ENCODE assay signal across 33 cellular contexts in genomic region chr13:88729605-88730004, GRCh38.
"Had no signal": no experiment of that assay in that cellular context is flagged by ENCODE, and none has a peak within 500 bp of the region (broad histone marks: within the 10 kb centered on the region; RNA-seq: fewer than 3 reads in every experiment).

No MANE protein-coding gene starts in this region.

- H3K27me3 Mint-ChIP-seq: activated B cell treated with CpG ODN at 0.5 μM for 24 hours; activated CD4-positive, alpha-beta memory T cell treated with anti-CD3 and anti-CD28 coated beads, Interleukin-2, amount 10 ng/mL, durations not matched to agents 7 days and 5 days; activated CD4-positive, alpha-beta T cell treated with anti-CD3 and anti-CD28 coated beads for 36 hours; activated CD4-positive, alpha-beta T cell treated with anti-CD3 and anti-CD28 coated beads, Interleukin-2, amount 10 ng/mL, durations not matched to agents 7 days and 5 days; activated CD8-positive, alpha-beta memory T cell treated with anti-CD3 and anti-CD28 coated beads, Interleukin-2, amount 10 ng/mL, durations not matched to agents 7 days and 5 days; activated naive CD8-positive, alpha-beta T cell treated with anti-CD3 and anti-CD28 coated beads for 36 hours; activated T-cell treated with anti-CD3 and anti-CD28 coated beads, Interleukin-2, amount 50 U/mL, for 24 hours had no signal

- H3K4me1 Mint-ChIP-seq: activated B cell treated with CpG ODN at 0.5 μM for 24 hours; activated CD4-positive, alpha-beta memory T cell treated with anti-CD3 and anti-CD28 coated beads, Interleukin-2, amount 10 ng/mL, durations not matched to agents 7 days and 5 days; activated CD4-positive, alpha-beta T cell treated with anti-CD3 and anti-CD28 coated beads for 36 hours; activated CD8-positive, alpha-beta memory T cell treated with anti-CD3 and anti-CD28 coated beads, Interleukin-2, amount 10 ng/mL, durations not matched to agents 7 days and 5 days; activated naive CD8-positive, alpha-beta T cell treated with anti-CD3 and anti-CD28 coated beads for 36 hours had no signal

- H3K27ac Mint-ChIP-seq: activated B cell treated with CpG ODN at 0.5 μM for 24 hours; activated CD4-positive, alpha-beta memory T cell treated with anti-CD3 and anti-CD28 coated beads, Interleukin-2, amount 10 ng/mL, durations not matched to agents 7 days and 5 days; activated CD4-positive, alpha-beta T cell treated with anti-CD3 and anti-CD28 coated beads for 36 hours; activated CD4-positive, alpha-beta T cell treated with anti-CD3 and anti-CD28 coated beads, Interleukin-2, amount 10 ng/mL, durations not matched to agents 7 days and 5 days; activated CD8-positive, alpha-beta memory T cell treated with anti-CD3 and anti-CD28 coated beads, Interleukin-2, amount 10 ng/mL, durations not matched to agents 7 days and 5 days; activated CD8-positive, alpha-beta T cell treated with anti-CD3 and anti-CD28 coated beads, Interleukin-2, amount 10 ng/mL, durations not matched to agents 7 days and 5 days; activated naive CD4-positive, alpha-beta T cell treated with anti-CD3 and anti-CD28 coated beads, Interleukin-2, amount 50 U/mL, for 72 hours; activated naive CD8-positive, alpha-beta T cell treated with anti-CD3 and anti-CD28 coated beads for 36 hours; activated T-cell treated with anti-CD3 and anti-CD28 coated beads, Interleukin-2, amount 50 U/mL, for 24 hours; activated T-helper 2 cell treated with anti-CD3 and anti-CD28 coated beads, Interferon-gamma antibody, Interleukin-2, Interleukin-4, amounts not matched to agents 10 μg/mL and 5 μg/mL and 100 μg/mL, durations not matched to agents 14 hours and 24 hours and 36 hours; T-helper 1 cell treated with Interleukin-12 subunit alpha and Interleukin-12 subunit beta and Interleukin-4 antibody, amounts not matched to agents 30 μg/mL and 1 μg/mL, for 36 hours; T-helper 2 cell treated with Interferon-gamma antibody and Interleukin-4, amounts not matched to agents 5 μg/mL and 100 μg/mL, for 36 hours had no signal

- H3K9me3 Mint-ChIP-seq: activated naive CD4-positive, alpha-beta T cell treated with anti-CD3 and anti-CD28 coated beads, Interleukin-2, amount 50 U/mL, for 72 hours had no signal

- H3K9me3 ChIP-seq: adrenal gland, body of pancreas had no signal

- H3K27ac ChIP-seq: adrenal gland, body of pancreas, brain microvascular endothelial cell, breast epithelium, VCaP had no signal

- DNase-seq: activated B cell treated with CpG ODN at 0.5 μM for 24 hours; activated CD4-positive, alpha-beta memory T cell treated with anti-CD3 and anti-CD28 coated beads, Interleukin-2, amount 10 ng/mL, durations not matched to agents 7 days and 5 days; activated CD4-positive, alpha-beta T cell treated with anti-CD3 and anti-CD28 coated beads for 1 hour; activated CD4-positive, alpha-beta T cell treated with anti-CD3 and anti-CD28 coated beads for 36 hours; activated CD4-positive, alpha-beta T cell treated with anti-CD3 and anti-CD28 coated beads for 48 hours; activated CD4-positive, alpha-beta T cell treated with anti-CD3 and anti-CD28 coated beads, Interleukin-2, amount 10 ng/mL, durations not matched to agents 7 days and 5 days; activated CD4-positive, alpha-beta T cell treated with anti-CD3 and anti-CD28 coated beads, Interleukin-2, amount 50 U/mL, for 48 hours; activated CD8-positive, alpha-beta memory T cell treated with anti-CD3 and anti-CD28 coated beads for 24 hours; activated CD8-positive, alpha-beta memory T cell treated with anti-CD3 and anti-CD28 coated beads, Interleukin-2, amount 10 ng/mL, durations not matched to agents 7 days and 5 days; activated CD8-positive, alpha-beta memory T cell treated with anti-CD3 and anti-CD28 coated beads, Interleukin-2, amount 50 U/mL, for 48 hours; activated CD8-positive, alpha-beta T cell treated with anti-CD3 and anti-CD28 coated beads, Interleukin-2, amount 10 ng/mL, durations not matched to agents 7 days and 5 days; activated effector memory CD4-positive, alpha-beta T cell treated with Interleukin-2 at 50 U/mL for 16 hours; activated gamma-delta T cell; activated naive CD4-positive, alpha-beta T cell treated with anti-CD3 and anti-CD28 coated beads, Interleukin-2, amount 50 U/mL, for 16 hours; activated naive CD4-positive, alpha-beta T cell treated with Interleukin-2 at 50 U/mL for 16 hours; activated naive CD8-positive, alpha-beta T cell treated with anti-CD3 and anti-CD28 coated beads for 36 hours; activated T-cell treated with anti-CD3 and anti-CD28 coated beads, Interleukin-2, amount 50 U/mL, for 24 hours; activated T-cell treated with anti-CD3 and anti-CD28 coated beads, Interleukin-2, amount 50 U/mL, for 48 hours; adrenal gland; amniotic stem cell; aorta; body of pancreas; brain microvascular endothelial cell; central memory CD4-positive, alpha-beta T cell; T-helper 1 cell; T-helper 2 cell; T-helper 9 cell had no signal

- ATAC-seq: activated CD4-positive, alpha-beta T cell treated with anti-CD3 and anti-CD28 coated beads for 36 hours; activated CD8-positive, alpha-beta memory T cell treated with anti-CD3 and anti-CD28 coated beads, Interleukin-2, amount 10 ng/mL, durations not matched to agents 7 days and 5 days; activated CD8-positive, alpha-beta T cell treated with anti-CD3 and anti-CD28 coated beads, Interleukin-2, amount 10 ng/mL, durations not matched to agents 7 days and 5 days; activated naive CD4-positive, alpha-beta T cell treated with anti-CD3 and anti-CD28 coated beads, Interleukin-2, amount 50 U/mL, for 72 hours; body of pancreas had no signal

- H3K27me3 ChIP-seq: adrenal gland, body of pancreas, brain microvascular endothelial cell, breast epithelium had no signal

- H3K4me3 ChIP-seq: adrenal gland, body of pancreas, breast epithelium had no signal

- H3K36me3 Mint-ChIP-seq: activated CD8-positive, alpha-beta memory T cell treated with anti-CD3 and anti-CD28 coated beads, Interleukin-2, amount 10 ng/mL, durations not matched to agents 7 days and 5 days; activated naive CD4-positive, alpha-beta T cell treated with anti-CD3 and anti-CD28 coated beads, Interleukin-2, amount 50 U/mL, for 72 hours; activated naive CD8-positive, alpha-beta T cell treated with anti-CD3 and anti-CD28 coated beads for 36 hours had no signal

- H3K4me3 Mint-ChIP-seq: activated B cell treated with CpG ODN at 0.5 μM for 24 hours; activated CD4-positive, alpha-beta memory T cell treated with anti-CD3 and anti-CD28 coated beads, Interleukin-2, amount 10 ng/mL, durations not matched to agents 7 days and 5 days; activated CD4-positive, alpha-beta T cell treated with anti-CD3 and anti-CD28 coated beads for 36 hours; activated CD4-positive, alpha-beta T cell treated with anti-CD3 and anti-CD28 coated beads, Interleukin-2, amount 10 ng/mL, durations not matched to agents 7 days and 5 days; activated CD8-positive, alpha-beta memory T cell treated with anti-CD3 and anti-CD28 coated beads, Interleukin-2, amount 10 ng/mL, durations not matched to agents 7 days and 5 days; activated CD8-positive, alpha-beta T cell treated with anti-CD3 and anti-CD28 coated beads, Interleukin-2, amount 10 ng/mL, durations not matched to agents 7 days and 5 days; activated naive CD8-positive, alpha-beta T cell treated with anti-CD3 and anti-CD28 coated beads for 36 hours; activated T-cell treated with anti-CD3 and anti-CD28 coated beads, Interleukin-2, amount 50 U/mL, for 24 hours; T-helper 1 cell treated with Interleukin-12 subunit alpha and Interleukin-12 subunit beta and Interleukin-4 antibody, amounts not matched to agents 30 μg/mL and 1 μg/mL, for 36 hours; T-helper 2 cell treated with Interferon-gamma antibody and Interleukin-4, amounts not matched to agents 5 μg/mL and 100 μg/mL, for 36 hours had no signal

- H3K36me3 ChIP-seq: adrenal gland, brain microvascular endothelial cell, breast epithelium had no signal

- H3K4me1 ChIP-seq: adrenal gland, body of pancreas, breast epithelium had no signal
